In genomic region chr7:78055160-78055559, GRCh38 we compare ENCODE assay signal across 20 cellular contexts.
"Had no signal": no experiment of that assay in that cellular context is flagged by ENCODE, and none has a peak within 500 bp of the region (broad histone marks: within the 10 kb centered on the region; RNA-seq: fewer than 3 reads in every experiment).

No MANE protein-coding gene starts in this region.

- H3K9me3 Mint-ChIP-seq: activated naive CD8-positive, alpha-beta T cell treated with anti-CD3 and anti-CD28 coated beads, Interleukin-2, amount 10 ng/mL, durations not matched to agents 7 days and 5 days; mesothelial cell of epicardium; neural crest cell had no signal

- FAIRE-seq: pancreas had no signal

- H3K27me3 Mint-ChIP-seq: brain had no signal

- H3K4me1 Mint-ChIP-seq: activated naive CD8-positive, alpha-beta T cell treated with anti-CD3 and anti-CD28 coated beads, Interleukin-2, amount 10 ng/mL, durations not matched to agents 7 days and 5 days had no signal

- ATAC-seq: gastrocnemius medialis; heart right ventricle; left cardiac atrium; lower lobe of right lung; pancreas; stimulated activated memory B cell treated with anti-CD40 and anti-IgM and Interleukin-4, amounts not matched to agents 10 μg/mL and 1 μg/mL and 100 μg/mL, for 72 hours had no signal

- H3K27ac Mint-ChIP-seq: activated naive CD8-positive, alpha-beta T cell treated with anti-CD3 and anti-CD28 coated beads, Interleukin-2, amount 10 ng/mL, durations not matched to agents 7 days and 5 days; mesothelial cell of epicardium; stimulated activated memory B cell treated with anti-CD40 and anti-IgM and Interleukin-4, amounts not matched to agents 10 μg/mL and 1 μg/mL and 100 μg/mL, for 72 hours had no signal

- H3K27ac ChIP-seq: epithelial cell of prostate, gastrocnemius medialis, heart right ventricle, lower lobe of right lung, pancreas, thyroid gland, uterus had no signal

- H3K36me3 ChIP-seq: gastrocnemius medialis, heart right ventricle, lower lobe of right lung, pancreas, thyroid gland, uterus had no signal

- H3K4me3 ChIP-seq: gastrocnemius medialis, heart right ventricle, lower lobe of right lung, pancreas, thyroid gland, uterus had no signal

- H3K36me3 Mint-ChIP-seq: activated naive CD8-positive, alpha-beta T cell treated with anti-CD3 and anti-CD28 coated beads, Interleukin-2, amount 10 ng/mL, durations not matched to agents 7 days and 5 days; mesothelial cell of epicardium; stimulated activated memory B cell treated with anti-CD40 and anti-IgM and Interleukin-4, amounts not matched to agents 10 μg/mL and 1 μg/mL and 100 μg/mL, for 72 hours had no signal

- H3K4me1 ChIP-seq: gastrocnemius medialis, heart right ventricle, lower lobe of right lung, pancreas, uterus had no signal

- H3K27me3 ChIP-seq: gastrocnemius medialis, heart right ventricle, pancreas, thyroid gland, uterus had no signal

- H3K4me3 Mint-ChIP-seq: activated naive CD8-positive, alpha-beta T cell treated with anti-CD3 and anti-CD28 coated beads, Interleukin-2, amount 10 ng/mL, durations not matched to agents 7 days and 5 days; brain; mesothelial cell of epicardium; neural crest cell; stimulated activated memory B cell treated with anti-CD40 and anti-IgM and Interleukin-4, amounts not matched to agents 10 μg/mL and 1 μg/mL and 100 μg/mL, for 72 hours had no signal

- DNase-seq: activated CD4-positive, alpha-beta T cell treated with anti-CD3 and anti-CD28 coated beads for 1 hour; activated CD4-positive, alpha-beta T cell treated with anti-CD3 and anti-CD28 coated beads, Interleukin-2, amount 50 U/mL, for 4 hours; activated naive CD4-positive, alpha-beta T cell; activated naive CD8-positive, alpha-beta T cell treated with anti-CD3 and anti-CD28 coated beads, Interleukin-2, amount 10 ng/mL, durations not matched to agents 7 days and 5 days; activated T-cell treated with anti-CD3 and anti-CD28 coated beads for 4 hours; effector CD8-positive, alpha-beta T cell; gastrocnemius medialis; heart right ventricle; left cardiac atrium; lower lobe of right lung; pancreas; stimulated activated CD4-positive, alpha-beta T cell treated with anti-CD3 and anti-CD28 coated beads, Interleukin-12 subunit alpha, Interleukin-12 subunit beta, amount 100 ng/mL, for 4 hours; T1000; thyroid gland; uterus had no signal

- H3K9me3 ChIP-seq: gastrocnemius medialis, lower lobe of right lung, pancreas, thyroid gland, uterus had no signal
